ENCODE assay signal across 11 cellular contexts in the genomic region with DNA sequence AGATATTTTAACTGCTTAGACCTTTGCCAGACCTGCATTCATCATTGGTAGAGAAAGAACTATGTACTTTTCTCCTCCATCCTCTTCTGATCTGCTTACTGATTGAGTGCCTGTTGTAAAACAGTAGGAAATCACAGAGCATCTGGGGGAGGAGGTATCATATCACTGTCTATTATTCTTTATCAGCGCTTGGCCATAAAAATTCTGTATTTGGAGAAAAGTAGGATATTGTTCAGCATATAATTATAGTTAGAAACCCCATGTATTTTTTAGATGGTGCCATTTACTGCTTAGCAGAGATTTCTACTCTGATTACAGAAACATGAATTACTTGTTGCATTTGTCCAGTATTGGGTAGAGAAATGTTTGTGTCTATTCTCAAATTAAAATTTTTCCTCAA.
"Had no signal": no experiment of that assay in that cellular context is flagged by ENCODE, and none has a peak within 500 bp of the region (broad histone marks: within the 10 kb centered on the region; RNA-seq: fewer than 3 reads in every experiment).

No MANE protein-coding gene starts in this region.

- DNase-seq: activated CD4-positive, alpha-beta T cell treated with anti-CD3 and anti-CD28 coated beads, Interleukin-2, amount 50 U/mL, for 1 hour; activated naive CD4-positive, alpha-beta T cell treated with Interleukin-2 at 50 U/mL for 16 hours; glutamatergic neuron; immature natural killer cell; ovary; right lobe of liver; SW 1271; T-helper 9 cell had no signal

- H3K27me3 Mint-ChIP-seq: activated T-helper 17 cell treated with anti-CD3 and anti-CD28 coated beads, Interleukin-2, amount 50 U/mL, for 72 hours; stimulated activated naive CD8-positive, alpha-beta T cell treated with anti-CD3 and anti-CD28 coated beads, Interleukin-15, Interleukin-2, amounts not matched to agents 100 ng/mL and 50 ng/mL, for 24 hours had no signal

- H3K4me3 Mint-ChIP-seq: activated T-helper 17 cell treated with anti-CD3 and anti-CD28 coated beads, Interleukin-2, amount 50 U/mL, for 72 hours; stimulated activated naive CD8-positive, alpha-beta T cell treated with anti-CD3 and anti-CD28 coated beads, Interleukin-15, Interleukin-2, amounts not matched to agents 100 ng/mL and 50 ng/mL, for 24 hours had no signal

- H3K9me3 Mint-ChIP-seq: activated T-helper 17 cell treated with anti-CD3 and anti-CD28 coated beads, Interleukin-2, amount 50 U/mL, for 72 hours; stimulated activated naive CD8-positive, alpha-beta T cell treated with anti-CD3 and anti-CD28 coated beads, Interleukin-15, Interleukin-2, amounts not matched to agents 100 ng/mL and 50 ng/mL, for 24 hours had no signal

- ATAC-seq: activated T-helper 17 cell treated with anti-CD3 and anti-CD28 coated beads, Interleukin-2, amount 50 U/mL, for 72 hours; esophagus mucosa; right lobe of liver had no signal

- H3K27ac Mint-ChIP-seq: activated T-helper 17 cell treated with anti-CD3 and anti-CD28 coated beads, Interleukin-2, amount 50 U/mL, for 72 hours; immature natural killer cell; stimulated activated naive CD8-positive, alpha-beta T cell treated with anti-CD3 and anti-CD28 coated beads, Interleukin-15, Interleukin-2, amounts not matched to agents 100 ng/mL and 50 ng/mL, for 24 hours had no signal
